5 cellular contexts compared by ENCODE assay signal in the genomic region with DNA sequence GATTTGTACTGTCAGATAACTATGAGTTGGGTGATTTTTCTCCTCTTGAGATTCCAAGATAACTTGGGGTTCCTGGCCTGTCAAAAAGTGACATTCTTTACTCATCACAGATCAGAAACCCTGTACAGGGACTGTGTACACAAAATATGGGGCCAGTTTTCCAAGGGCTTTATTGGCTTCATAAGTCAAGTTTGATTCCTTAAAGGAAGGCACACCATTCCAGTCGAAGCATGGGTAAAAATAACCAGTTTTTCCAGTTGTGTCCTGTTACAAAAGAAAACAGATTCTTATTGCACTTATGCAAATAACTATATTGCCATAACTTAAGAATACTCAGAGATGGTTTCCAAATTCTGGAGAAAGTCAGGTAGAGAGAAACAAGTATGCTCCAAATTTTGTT.
DNase-seq lines count a peak whose midpoint lies in the region; ATAC-seq, FAIRE-seq and TF ChIP-seq lines count a peak whose summit lies in the region.
"Not testable (repeated sequence)": the region's sequence is repeated elsewhere in the genome, so short reads cannot be mapped to it uniquely, and the experiment has no call there.

No MANE protein-coding gene starts in this region.

- H3F3A ChIP-seq in PC-3 (ENCODE audit: low read length, unreplicated experiment): not testable (repeated sequence)

- TF ChIP-seq POLR2A in K562 (conservative IDR thresholded peaks at IDR 0.05); sigmoid colon (IDR thresholded peaks at IDR 0.05): not testable (repeated sequence)

- BruUV-seq in PC-3 (replicated peaks; lab: Mats Ljungman, UMichigan); K562 (replicated peaks; lab: Mats Ljungman, UMichigan): not testable (repeated sequence)

- not testable (repeated sequence) for H3K9me1 ChIP-seq in K562 (ENCODE audit: control insufficient read depth, insufficient read depth, low read length)

- not testable (repeated sequence) for H3K36me3 ChIP-seq in PC-3 (ENCODE audit: low read depth, low read length)
- H3K36me3 ChIP-seq in K562 (ENCODE audit: control insufficient read depth, insufficient read depth, low read length) (peaks cover 13% of the 10 kb centered on the region; the same call in 2 of the 3 replicates), sigmoid colon (peaks cover 0 to 11% (median 2%) of the 10 kb centered on the region in 4 donors)

- in situ Hi-C loops in K562 (cut with MboI): not testable (repeated sequence)

- whole genome bisulfite sequencing in K562 (ENCODE audit: insufficient coverage, low coverage, missing lambda C conversion rate): 8% methylated on average over 1 of the region's 1 CpG
- WGBS in sigmoid colon, 2 donors: 13 to 59% methylated on average over 1 of the region's 1 CpG

- not testable (repeated sequence) for H3K9ac ChIP-seq in PC-3 (ENCODE audit: low read length); K562 (ENCODE audit: insufficient read depth in 1 of 2, low read depth in 2 of 2, low read length in 2 of 2)

- not testable (repeated sequence) for H3K27me3 ChIP-seq in PC-3 (ENCODE audit: low read length); K562 (ENCODE audit: control insufficient read depth in 2 of 2, insufficient read depth in 2 of 2, low read length in 2 of 2); sigmoid colon

- POLR2A ChIA-PET in PC-3 (lab: Charles Lee; ENCODE audit: unreplicated experiment); K562 (lab: Yijun Ruan, JAX): not testable (repeated sequence)

- not testable (repeated sequence) for H3K27me3 Mint-ChIP-seq in mesothelial cell of epicardium (ENCODE audit: low read depth)

- DNase-seq in DMS53 (lab: John Stamatoyannopoulos, UW): peak; percentile 23
- DNase-seq in PC-3: peak; percentile 44
- not testable (repeated sequence) for DNase-seq in K562 (ENCODE audit: extremely low read depth in 1 of 4, low spot score in 3 of 4); mesothelial cell of epicardium (ENCODE audit: low spot score in 2 of 2, unreplicated experiment in 2 of 2); sigmoid colon

- not testable (repeated sequence) for H3K9me3 ChIP-seq in PC-3 (ENCODE audit: low read length); K562 (replicated peaks; ENCODE audit: control insufficient read depth, insufficient read depth, low read depth, low read length); sigmoid colon

- CTCF ChIA-PET in PC-3 (lab: Charles Lee); K562 (lab: Yijun Ruan, JAX; ENCODE audit: low intra/inter-chr PET ratio): not testable (repeated sequence)

- not testable (repeated sequence) for ATAC-seq in PC-3, K562

- H3K4me3 Mint-ChIP-seq in mesothelial cell of epicardium: not testable (repeated sequence)

- peaks cover 20% of the 10 kb centered on the region for H3K4me1 Mint-ChIP-seq in mesothelial cell of epicardium

- H3K27ac Mint-ChIP-seq in mesothelial cell of epicardium: peak overlapping the region; percentile 78

- H2AFZ ChIP-seq in PC-3 (ENCODE audit: low read length); K562 (ENCODE audit: low read depth, low read length): not testable (repeated sequence)

- TF ChIP-seq CTCF in PC-3 (conservative IDR thresholded peaks at IDR 0.05; ENCODE audit: low read depth, low read length); K562 (IDR thresholded peaks at IDR 0.05 in 2 of 3, conservative IDR thresholded peaks at IDR 0.05 in 1 of 3; ENCODE audit: insufficient read depth in 2 of 3, low read depth in 1 of 3, low read length in 3 of 3); mesothelial cell of epicardium (IDR thresholded peaks at IDR 0.05; ENCODE audit: unreplicated experiment); sigmoid colon (IDR thresholded peaks at IDR 0.05): not testable (repeated sequence)

- not testable (repeated sequence) for H3K27ac ChIP-seq in PC-3 (ENCODE audit: low read length); K562 (ENCODE audit: extremely low read depth, low read depth, low read length)
- H3K27ac ChIP-seq in sigmoid colon: peak overlapping the region in 3 of 4 donors; percentile 25 to 73 (median 64)

- H3K4me1 ChIP-seq in PC-3 (ENCODE audit: insufficient read depth, low read length): peaks cover 10% of the 10 kb centered on the region
- not testable (repeated sequence) for H3K4me1 ChIP-seq in K562 (replicated peaks in 1 of 2; ENCODE audit: control insufficient read depth in 2 of 2, insufficient read depth in 2 of 2, low read length in 2 of 2)
- peaks cover 0 to 19% (median 4%) of the 10 kb centered on the region in 4 donors for H3K4me1 ChIP-seq in sigmoid colon

- not testable (repeated sequence) for H4K20me1 ChIP-seq in PC-3 (ENCODE audit: low read length); K562 (replicated peaks; ENCODE audit: control insufficient read depth, insufficient read depth, low read length)

- H3K36me3 Mint-ChIP-seq in mesothelial cell of epicardium: peaks cover 49% of the 10 kb centered on the region

- not testable (repeated sequence) for TF ChIP-seq EP300 in K562 (IDR thresholded peaks at IDR 0.05; ENCODE audit: low read length); sigmoid colon (IDR thresholded peaks at IDR 0.05)

- not testable (repeated sequence) for H3K4me3 ChIP-seq in PC-3 (ENCODE audit: low read length); K562; sigmoid colon

- H3K9me3 Mint-ChIP-seq in mesothelial cell of epicardium: peaks cover 43% of the 10 kb centered on the region

- H3K79me2 ChIP-seq in PC-3 (ENCODE audit: low read length); K562 (ENCODE audit: control insufficient read depth, insufficient read depth, low read length): not testable (repeated sequence)

- not testable (repeated sequence) for TF ChIP-seq RAD21 in K562 (CRISPR knock-in tag; conservative IDR thresholded peaks at IDR 0.05 in 1 of 2, IDR thresholded peaks at IDR 0.05 in 1 of 2)

- intact Hi-C loops in PC-3 (cut with micrococcal nuclease); K562 (cut with micrococcal nuclease); sigmoid colon (cut with DNase I): not testable (repeated sequence)

- H3K4me2 ChIP-seq in PC-3 (ENCODE audit: low read length); K562 (ENCODE audit: insufficient read depth, low read length): not testable (repeated sequence)

- H3K9me2 ChIP-seq in PC-3 (replicated peaks; ENCODE audit: low read length): not testable (repeated sequence)

- FAIRE-seq in K562 (lab: Jason Lieb, UNC): not testable (repeated sequence)

TF ChIP-seq in K562, 482 proteins besides CTCF, POLR2A, EP300 and RAD21:
- TF ChIP-seq MEIS2 (IDR thresholded peaks at IDR 0.05; ENCODE audit: partially characterized antibody): peak; percentile 74
- TF ChIP-seq, protein P1, sequence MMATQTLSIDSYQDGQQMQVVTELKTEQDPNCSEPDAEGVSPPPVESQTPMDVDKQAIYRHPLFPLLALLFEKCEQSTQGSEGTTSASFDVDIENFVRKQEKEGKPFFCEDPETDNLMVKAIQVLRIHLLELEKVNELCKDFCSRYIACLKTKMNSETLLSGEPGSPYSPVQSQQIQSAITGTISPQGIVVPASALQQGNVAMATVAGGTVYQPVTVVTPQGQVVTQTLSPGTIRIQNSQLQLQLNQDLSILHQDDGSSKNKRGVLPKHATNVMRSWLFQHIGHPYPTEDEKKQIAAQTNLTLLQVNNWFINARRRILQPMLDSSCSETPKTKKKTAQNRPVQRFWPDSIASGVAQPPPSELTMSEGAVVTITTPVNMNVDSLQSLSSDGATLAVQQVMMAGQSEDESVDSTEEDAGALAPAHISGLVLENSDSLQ (IDR thresholded peaks at IDR 0.05): 0 out of 2 replicates have a peak, but pooled peaks have one; percentile 21
- TF ChIP-seq, protein P2, sequence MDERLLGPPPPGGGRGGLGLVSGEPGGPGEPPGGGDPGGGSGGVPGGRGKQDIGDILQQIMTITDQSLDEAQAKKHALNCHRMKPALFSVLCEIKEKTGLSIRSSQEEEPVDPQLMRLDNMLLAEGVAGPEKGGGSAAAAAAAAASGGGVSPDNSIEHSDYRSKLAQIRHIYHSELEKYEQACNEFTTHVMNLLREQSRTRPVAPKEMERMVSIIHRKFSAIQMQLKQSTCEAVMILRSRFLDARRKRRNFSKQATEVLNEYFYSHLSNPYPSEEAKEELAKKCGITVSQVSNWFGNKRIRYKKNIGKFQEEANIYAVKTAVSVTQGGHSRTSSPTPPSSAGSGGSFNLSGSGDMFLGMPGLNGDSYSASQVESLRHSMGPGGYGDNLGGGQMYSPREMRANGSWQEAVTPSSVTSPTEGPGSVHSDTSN (CRISPR knock-in tag; IDR thresholded peaks at IDR 0.05; ENCODE audit: low read depth): not testable (repeated sequence)
- TF ChIP-seq, protein P2 (tag; conservative IDR thresholded peaks at IDR 0.05; ENCODE audit: low read depth): 0 out of 2 replicates have a peak, but pooled peaks have one; percentile 18
